8 cellular contexts compared by ENCODE assay signal in genomic region chr17:57257213-57257873, GRCh38.
DNase-seq lines count a peak whose midpoint lies in the region; ATAC-seq and TF ChIP-seq lines count a peak whose summit lies in the region.

No MANE protein-coding gene starts in this region.

- H3K27ac ChIP-seq in WERI-Rb-1: peak overlapping the region; percentile 75

- DNase-seq in stimulated activated naive CD8-positive, alpha-beta T cell treated with anti-CD3 and anti-CD28 coated beads, Interleukin-15, Interleukin-2, amounts not matched to agents 100 U/mL and 50 U/mL, for 24 hours: no peak
- DNase-seq in WERI-Rb-1: peak; percentile 67
- no peak for DNase-seq in fibroblast of mammary gland (ENCODE audit: low read depth)
- peak; percentile 65 for DNase-seq in retina
- no peak for DNase-seq in kidney glomerular epithelial cell (lab: John Stamatoyannopoulos, UW)
- DNase-seq in OCI-M2 (lab: John Stamatoyannopoulos, UW; ENCODE audit: unreplicated experiment): no peak

- H3K27ac Mint-ChIP-seq in stimulated activated naive CD8-positive, alpha-beta T cell treated with anti-CD3 and anti-CD28 coated beads, Interleukin-15, Interleukin-2, amounts not matched to agents 100 ng/mL and 50 ng/mL, for 24 hours: peak overlapping the region; percentile 92

- peaks cover 43% of the 10 kb centered on the region for H3K36me3 ChIP-seq in WERI-Rb-1

- H3K9me3 ChIP-seq in WERI-Rb-1 (ENCODE audit: severe bottlenecking): no peaks in the 10 kb centered on the region

- ATAC-seq in stimulated activated naive CD8-positive, alpha-beta T cell treated with anti-CD3 and anti-CD28 coated beads, Interleukin-15, Interleukin-2, amounts not matched to agents 100 U/mL and 50 U/mL, for 24 hours: no peak
- ATAC-seq in GM18861 (IDR thresholded peaks at IDR 0.05; ENCODE audit: unreplicated experiment): no peak

- H3K4me3 Mint-ChIP-seq in stimulated activated naive CD8-positive, alpha-beta T cell treated with anti-CD3 and anti-CD28 coated beads, Interleukin-15, Interleukin-2, amounts not matched to agents 100 ng/mL and 50 ng/mL, for 24 hours: peak overlapping the region; percentile 96

- peaks cover 58% of the 10 kb centered on the region for H3K4me1 Mint-ChIP-seq in stimulated activated naive CD8-positive, alpha-beta T cell treated with anti-CD3 and anti-CD28 coated beads, Interleukin-15, Interleukin-2, amounts not matched to agents 100 ng/mL and 50 ng/mL, for 24 hours (ENCODE audit: low read depth)

- peaks cover 7% of the 10 kb centered on the region for H3K27me3 Mint-ChIP-seq in stimulated activated naive CD8-positive, alpha-beta T cell treated with anti-CD3 and anti-CD28 coated beads, Interleukin-15, Interleukin-2, amounts not matched to agents 100 ng/mL and 50 ng/mL, for 24 hours

- H3K36me3 Mint-ChIP-seq in stimulated activated naive CD8-positive, alpha-beta T cell treated with anti-CD3 and anti-CD28 coated beads, Interleukin-15, Interleukin-2, amounts not matched to agents 100 ng/mL and 50 ng/mL, for 24 hours (ENCODE audit: low read depth): peaks cover 40% of the 10 kb centered on the region

- no peaks in the 10 kb centered on the region for H3K27me3 ChIP-seq in WERI-Rb-1 (ENCODE audit: insufficient read depth, low read depth, severe bottlenecking)

- peak overlapping the region; percentile 94 for H3K4me3 ChIP-seq in WERI-Rb-1 (ENCODE audit: low read depth, low read length)
- H3K4me3 ChIP-seq in fibroblast of mammary gland (ENCODE audit: control insufficient read depth, low read depth, low read length): peak overlapping the region; percentile 66

- H3K9me3 Mint-ChIP-seq in stimulated activated naive CD8-positive, alpha-beta T cell treated with anti-CD3 and anti-CD28 coated beads, Interleukin-15, Interleukin-2, amounts not matched to agents 100 ng/mL and 50 ng/mL, for 24 hours: no peaks in the 10 kb centered on the region

- no peak for TF ChIP-seq CTCF in WERI-Rb-1 (IDR thresholded peaks at IDR 0.05; ENCODE audit: low read depth, low read length)
- no peak for TF ChIP-seq CTCF in fibroblast of mammary gland (conservative IDR thresholded peaks at IDR 0.05; ENCODE audit: control insufficient read depth, insufficient read depth, low read depth, low read length)

Comparison
In these comparisons a context has a peak if more than half of its experiments do, and no peak if none do; other contexts are left out.
1. DNase-seq: peak in WERI-Rb-1 (single experiment) and retina (single experiment); none in stimulated activated naive CD8-positive, alpha-beta T cell treated with anti-CD3 and anti-CD28 coated beads, Interleukin-15, Interleukin-2, amounts not matched to agents 100 U/mL and 50 U/mL, for 24 hours (single experiment), fibroblast of mammary gland (single experiment), kidney glomerular epithelial cell (single experiment) and OCI-M2 (single experiment).